ENCODE assay signal across 27 cellular contexts in genomic region chr6:68391953-68392352, GRCh38.
DNase-seq lines count a peak whose midpoint lies in the region; ATAC-seq and TF ChIP-seq lines count a peak whose summit lies in the region.
"Had no signal": no experiment of that assay in that cellular context is flagged by ENCODE, and none has a peak within 500 bp of the region (broad histone marks: within the 10 kb centered on the region; RNA-seq: fewer than 3 reads in every experiment).

No MANE protein-coding gene starts in this region.

- TF ChIP-seq RAD21 in SK-N-SH (IDR thresholded peaks at IDR 0.05; ENCODE audit: low read length), result no peak

- ATAC-seq in SK-N-SH treated with all-trans-retinoic acid at 6 μM for 48 hours, result no peak
- ATAC-seq: A549; CD8-positive, alpha-beta T cell had no signal

- no peak for TF ChIP-seq EP300 in SK-N-SH (IDR thresholded peaks at IDR 0.05; ENCODE audit: borderline replicate concordance in 1 of 2, low read depth in 1 of 2, low read length in 1 of 2)

- H3K9me3 ChIP-seq in SK-N-SH, result no peaks in the 10 kb centered on the region
- H3K9me3 ChIP-seq: A549; BE2C; BLaER1; BLaER1 treated with 17β-estradiol and CSF1 and Interleukin-3, amounts not matched to agents 10 nM and 100 nM; Caco-2 had no signal

- H3K9me2 ChIP-seq in SK-N-SH, result no peaks in the 10 kb centered on the region

- H3F3A ChIP-seq in SK-N-SH (replicated peaks; ENCODE audit: insufficient read depth), result no peaks in the 10 kb centered on the region

- no peak overlapping the region for H3K9ac ChIP-seq in SK-N-SH
- H3K9ac ChIP-seq: BLaER1; BLaER1 treated with 17β-estradiol and CSF1 and Interleukin-3, amounts not matched to agents 10 nM and 100 nM had no signal

- POLR2A ChIA-PET in SK-N-SH (lab: Yijun Ruan, JAX), result no interaction called here

- H2AFZ ChIP-seq in SK-N-SH (ENCODE audit: low read depth), result no peak overlapping the region

- H3K27me3 ChIP-seq in SK-N-SH (ENCODE audit: insufficient read depth), result no peaks in the 10 kb centered on the region
- H3K27me3 ChIP-seq: BE2C; BLaER1; BLaER1 treated with 17β-estradiol and CSF1 and Interleukin-3, amounts not matched to agents 10 nM and 100 nM had no signal

- no peak for DNase-seq in SK-N-SH
- DNase-seq: 8988T; ACHN; AML-193; BE2C; C1 segment of cervical spinal cord; Caco-2; Calu3; CD4-positive, alpha-beta memory T cell; CD4-positive, alpha-beta T cell; CD4-positive, CD25-positive, alpha-beta regulatory T cell; CD8-positive, alpha-beta memory T cell; CD8-positive, alpha-beta T cell; COR-L47; DMS 273 treated with DMSO at 0.1 percent for 48 hours; DMS153; DMS53; DMS79; DMS79 treated with DMSO at 0.1 percent for 48 hours; DND-41; EL had no signal

- no peaks in the 10 kb centered on the region for H3K4me1 ChIP-seq in SK-N-SH (ENCODE audit: control insufficient read depth in 1 of 2, insufficient read depth in 2 of 2, low read depth in 1 of 2, low read length in 1 of 2)
- H3K4me1 ChIP-seq: A549; BE2C; BLaER1; BLaER1 treated with 17β-estradiol and CSF1 and Interleukin-3, amounts not matched to agents 10 nM and 100 nM; Caco-2 had no signal

- no peak for TF ChIP-seq CTCF in SK-N-SH (IDR thresholded peaks at IDR 0.05)

- no peaks in the 10 kb centered on the region for H3K79me2 ChIP-seq in SK-N-SH (ENCODE audit: insufficient read depth)

- H3K27ac ChIP-seq in SK-N-SH (ENCODE audit: low read depth in 2 of 2, low read length in 1 of 2), result no peak overlapping the region
- H3K27ac ChIP-seq: 22Rv1; A549; BLaER1; BLaER1 treated with 17β-estradiol and CSF1 and Interleukin-3, amounts not matched to agents 10 nM and 100 nM; C4-2B had no signal

- no peak overlapping the region for H3K4me3 ChIP-seq in SK-N-SH (ENCODE audit: low read depth in 2 of 2, low read length in 1 of 2)
- H3K4me3 ChIP-seq: A549; BLaER1; BLaER1 treated with 17β-estradiol and CSF1 and Interleukin-3, amounts not matched to agents 10 nM and 100 nM had no signal

- no peaks in the 10 kb centered on the region for H4K20me1 ChIP-seq in SK-N-SH (ENCODE audit: insufficient read depth)
- H4K20me1 ChIP-seq: BLaER1; BLaER1 treated with 17β-estradiol and CSF1 and Interleukin-3, amounts not matched to agents 10 nM and 100 nM had no signal

- CTCF ChIA-PET in SK-N-SH (lab: Yijun Ruan, JAX), result no interaction called here

- no peak overlapping the region for H3K4me2 ChIP-seq in SK-N-SH
- H3K4me2 ChIP-seq: A549; BLaER1; BLaER1 treated with 17β-estradiol and CSF1 and Interleukin-3, amounts not matched to agents 10 nM and 100 nM had no signal

- H3K36me3 ChIP-seq in SK-N-SH (replicated peaks in 1 of 2; ENCODE audit: control insufficient read depth in 1 of 2, insufficient read depth in 2 of 2, low read length in 1 of 2), result no peaks in the 10 kb centered on the region
- H3K36me3 ChIP-seq: BE2C; BLaER1; BLaER1 treated with 17β-estradiol and CSF1 and Interleukin-3, amounts not matched to agents 10 nM and 100 nM had no signal

TF ChIP-seq in SK-N-SH treated with all-trans-retinoic acid at 6 μM for 48 hours, 23 proteins besides CTCF, POLR2A, EP300 and RAD21:
- peak; percentile 96 for TF ChIP-seq ISL1 (CRISPR knock-in tag; IDR thresholded peaks at IDR 0.05)
- TF ChIP-seq CSDC2 (CRISPR knock-in tag; IDR thresholded peaks at IDR 0.05), result no peak

TF ChIP-seq in SK-N-SH, 30 proteins besides CTCF, POLR2A, EP300 and RAD21:
- no peak for TF ChIP-seq EZH2phosphoT487 (IDR thresholded peaks at IDR 0.05; ENCODE audit: borderline replicate concordance, low read depth)
- no peak for TF ChIP-seq POLR2AphosphoS5 (IDR thresholded peaks at IDR 0.05; ENCODE audit: low read depth, low read length)
- no peak for TF ChIP-seq ELF1 (IDR thresholded peaks at IDR 0.05)
- TF ChIP-seq REST (IDR thresholded peaks at IDR 0.05; ENCODE audit: low read depth, low read length), result no peak
- TF ChIP-seq SMC3 (IDR thresholded peaks at IDR 0.05; ENCODE audit: low read depth, low read length), result no peak
- no peak for TF ChIP-seq TCF12 (IDR thresholded peaks at IDR 0.05)
- TF ChIP-seq PBX3 (IDR thresholded peaks at IDR 0.05), result no peak
- no peak for TF ChIP-seq FOSL2 (IDR thresholded peaks at IDR 0.05; ENCODE audit: borderline replicate concordance, low read depth)
- TF ChIP-seq TAF1 (IDR thresholded peaks at IDR 0.05; ENCODE audit: borderline replicate concordance, low read depth, low read length), result no peak
- no peak for TF ChIP-seq JUND (IDR thresholded peaks at IDR 0.05)
- TF ChIP-seq MEF2A (IDR thresholded peaks at IDR 0.05; ENCODE audit: borderline replicate concordance, low read depth), result no peak
- no peak for TF ChIP-seq GABPA (IDR thresholded peaks at IDR 0.05; ENCODE audit: low read depth)
- no peak for TF ChIP-seq USF2 (IDR thresholded peaks at IDR 0.05; ENCODE audit: borderline replicate concordance, low read depth, low read length)
- TF ChIP-seq USF1 (IDR thresholded peaks at IDR 0.05; ENCODE audit: borderline replicate concordance, low read depth), result no peak
- TF ChIP-seq RCOR1 (IDR thresholded peaks at IDR 0.05; ENCODE audit: low read length), result no peak
- no peak for TF ChIP-seq TEAD4 (IDR thresholded peaks at IDR 0.05; ENCODE audit: borderline replicate concordance, insufficient read depth)
- TF ChIP-seq CHD2 (IDR thresholded peaks at IDR 0.05; ENCODE audit: low read length, partially characterized antibody), result no peak
- no peak for TF ChIP-seq NFIC (IDR thresholded peaks at IDR 0.05; ENCODE audit: borderline replicate concordance)
- TF ChIP-seq ZBTB33 (IDR thresholded peaks at IDR 0.05; ENCODE audit: borderline replicate concordance, low read depth), result no peak
- TF ChIP-seq RFX5 (IDR thresholded peaks at IDR 0.05; ENCODE audit: low read length), result no peak
